14 cellular contexts compared by ENCODE assay signal in genomic region chr2:1736997-1737480, GRCh38. TPM values are rescaled to one million over a fixed set of nuclear protein-coding genes. Genes with fewer than 3 reads are reported as not detected.
A peak's percentile ranks its signal among the peaks of the same experiment; 100 is the strongest.
DNase-seq lines count a peak whose midpoint lies in the region; ATAC-seq and TF ChIP-seq lines count a peak whose summit lies in the region.
"Had no signal": no experiment of that assay in that cellular context is flagged by ENCODE, and none has a peak within 500 bp of the region (broad histone marks: within the 10 kb centered on the region; RNA-seq: fewer than 3 reads in every experiment).

No MANE protein-coding gene starts in this region.

- H3K9me3 ChIP-seq in AG04450 (ENCODE audit: control insufficient read depth, insufficient read depth, low read length), result peaks cover 14% of the 10 kb centered on the region
- H3K9me3 ChIP-seq: ovary had no signal

- H3K4me1 Mint-ChIP-seq in neural crest cell (peaks cover 35% of the 10 kb centered on the region), natural killer cell (no peaks in the 10 kb centered on the region)
- no peaks in the 10 kb centered on the region for H3K4me1 Mint-ChIP-seq in activated T-cell treated with anti-CD3 and anti-CD28 coated beads, Interleukin-2, amount 50 U/mL, for 4 hours (ENCODE audit: low read depth)

- H3K4me3 Mint-ChIP-seq in neural crest cell (peak overlapping the region; percentile 51), natural killer cell (no peak overlapping the region)
- H3K4me3 Mint-ChIP-seq in activated T-cell treated with anti-CD3 and anti-CD28 coated beads, Interleukin-2, amount 50 U/mL, for 4 hours, result no peak overlapping the region
- H3K4me3 Mint-ChIP-seq: T-helper 1 cell treated with Interleukin-12 subunit alpha and Interleukin-12 subunit beta and Interleukin-4 antibody, amounts not matched to agents 30 μg/mL and 1 μg/mL, for 36 hours had no signal

- H3K27me3 ChIP-seq in AG04450 (ENCODE audit: control insufficient read depth, insufficient read depth, low read length), result no peaks in the 10 kb centered on the region
- H3K27me3 ChIP-seq: ovary had no signal

- POLR2A ChIA-PET in AG04450 (lab: Yijun Ruan, JAX), result interaction anchor here (0.5 to 2.1 kb wide), 4 partner anchors 8 to 56 kb away, joined by 3 to 6 read pairs (median 4); no protein-coding TSS in a partner anchor

- TF ChIP-seq CTCF in AG04450 (IDR thresholded peaks at IDR 0.05; ENCODE audit: low read depth, low read length) (no peak), epithelial cell of esophagus (IDR thresholded peaks at IDR 0.05; ENCODE audit: insufficient read depth, low read depth, low read length, missing control alignments) (no peak), neural crest cell (conservative IDR thresholded peaks at IDR 0.05) (no peak), GM13976 (IDR thresholded peaks at IDR 0.05; ENCODE audit: borderline replicate concordance, control extremely low read depth, extremely low read depth, insufficient read depth, missing control alignments) (no peak), natural killer cell (IDR thresholded peaks at IDR 0.05) (no peak)

- CTCF ChIA-PET in AG04450 (lab: Charles Lee), result interaction anchor here (0.7 to 6.6 kb wide), 5 partner anchors 14 to 187 kb away, joined by 3 to 53 read pairs (median 3); no protein-coding TSS in a partner anchor

- no peak for ATAC-seq in activated T-cell treated with anti-CD3 and anti-CD28 coated beads, Interleukin-2, amount 50 U/mL, for 4 hours
- no peak for ATAC-seq in natural killer cell
- ATAC-seq: esophagus mucosa had no signal

- in situ Hi-C loops in GM13976 (cut with MboI; ENCODE audit: low sequenced_read_pairs, unreplicated experiment), result no loop called here

- DNase-seq in AG04450 (ENCODE audit: low read depth, low spot score) (peak; percentile 76), epithelial cell of esophagus (ENCODE audit: low read depth) (peak; percentile 71), neural crest cell (ENCODE audit: low read depth, low spot score) (no peak), GM13976 (ENCODE audit: low spot score) (no peak), natural killer cell (no peak), KG1 (lab: John Stamatoyannopoulos, UW) (no peak)
- no peak for DNase-seq in activated T-cell treated with anti-CD3 and anti-CD28 coated beads, Interleukin-2, amount 50 U/mL, for 4 hours
- DNase-seq: stimulated activated CD4-positive, alpha-beta T cell treated with anti-CD3 and anti-CD28 coated beads, Interleukin-2, amount 100 ng/mL, for 48 hours; substantia nigra had no signal

- H3K27ac ChIP-seq in AG04450 (ENCODE audit: low read depth, low read length), result peak overlapping the region; percentile 94
- H3K27ac ChIP-seq: C4-2B, ovary had no signal

- H3K27me3 Mint-ChIP-seq in neural crest cell (ENCODE audit: low read depth) (no peaks in the 10 kb centered on the region), natural killer cell (ENCODE audit: low read depth in 2 of 2) (peaks cover 2 to 7% of the 10 kb centered on the region in 2 donors)
- peaks cover 6% of the 10 kb centered on the region for H3K27me3 Mint-ChIP-seq in activated T-cell treated with anti-CD3 and anti-CD28 coated beads, Interleukin-2, amount 50 U/mL, for 4 hours (ENCODE audit: low read depth)

- H3K9me3 Mint-ChIP-seq in neural crest cell (peaks cover 8% of the 10 kb centered on the region), natural killer cell (no peaks in the 10 kb centered on the region)
- H3K9me3 Mint-ChIP-seq in activated T-cell treated with anti-CD3 and anti-CD28 coated beads, Interleukin-2, amount 50 U/mL, for 4 hours, result no peaks in the 10 kb centered on the region
- H3K9me3 Mint-ChIP-seq: T-helper 1 cell treated with Interleukin-12 subunit alpha and Interleukin-12 subunit beta and Interleukin-4 antibody, amounts not matched to agents 30 μg/mL and 1 μg/mL, for 36 hours had no signal

- H3K4me3 ChIP-seq in AG04450 (ENCODE audit: low read depth, low read length) (peak overlapping the region; percentile 44), epithelial cell of esophagus (ENCODE audit: low read length) (no peak overlapping the region)
- H3K4me3 ChIP-seq: ovary had no signal

- intact Hi-C loops in natural killer cell (cut with micrococcal nuclease), result no loop called here

- H3K27ac Mint-ChIP-seq in neural crest cell (ENCODE audit: unreplicated experiment) (no peak overlapping the region), natural killer cell (no peak overlapping the region)
- H3K27ac Mint-ChIP-seq: T-helper 1 cell treated with Interleukin-12 subunit alpha and Interleukin-12 subunit beta and Interleukin-4 antibody, amounts not matched to agents 30 μg/mL and 1 μg/mL, for 36 hours had no signal

- H3K36me3 Mint-ChIP-seq in neural crest cell (ENCODE audit: low read depth), result peaks cover 30% of the 10 kb centered on the region
- no peaks in the 10 kb centered on the region for H3K36me3 Mint-ChIP-seq in activated T-cell treated with anti-CD3 and anti-CD28 coated beads, Interleukin-2, amount 50 U/mL, for 4 hours (ENCODE audit: insufficient read depth)
- no peaks in the 10 kb centered on the region for H3K36me3 Mint-ChIP-seq in natural killer cell

TF ChIP-seq in PFSK-1, 5 proteins besides CTCF, POLR2A, EP300 and RAD21:
- TF ChIP-seq FOXP2 (optimal IDR thresholded peaks at IDR 0.05; ENCODE audit: borderline replicate concordance, extremely low read depth, extremely low read length, insufficient read depth), result no peak
- peak; percentile 65 for TF ChIP-seq POLR2AphosphoS5 (IDR thresholded peaks at IDR 0.05; ENCODE audit: low read depth, low read length)

RNA-seq across cellular contexts. Expression of gene PXDN, which starts 7.3 kb away (rescaled TPM):
- 271 and 329 TPM in 2 replicates for polyA plus RNA-seq in AG04450 (2011; rRNA removed)
- 255 and 307 TPM in 2 replicates for polyA minus RNA-seq in AG04450 (2011; rRNA and poly(A)+ RNA removed)
- polyA plus RNA-seq in PFSK-1 (2012; ENCODE audit: insufficient read length, low read depth), result 1,212 TPM
- 217 and 218 TPM in 2 replicates for total RNA-seq in neural crest cell
- 1 to 10 TPM in 2 of 3 donors, under 1 TPM in 1; 0.76 to 1.2 (median 1.2) TPM for total RNA-seq in activated T-cell treated with anti-CD3 and anti-CD28 coated beads, Interleukin-2, amount 50 U/mL, for 4 hours
- total RNA-seq in natural killer cell, result 1 to 10 TPM; 2.1 to 3.7 (median 2.5) TPM

Comparison
In these comparisons a context has a peak if more than half of its experiments do, and no peak if none do; other contexts are left out.
1. DNase-seq: peak in AG04450 (single experiment) and epithelial cell of esophagus (single experiment); none in neural crest cell (single experiment), GM13976 (single experiment), activated T-cell treated with anti-CD3 and anti-CD28 coated beads, Interleukin-2, amount 50 U/mL, for 4 hours (single experiment), natural killer cell (single experiment) and KG1 (single experiment).
2. RNA of gene PXDN, which starts 7.3 kb away (total RNA-seq): 217 to 218 TPM in neural crest cell; 2.1 to 3.7 TPM in natural killer cell and 0.76 to 1.2 TPM in activated T-cell treated with anti-CD3 and anti-CD28 coated beads, Interleukin-2, amount 50 U/mL, for 4 hours; every median in the first group is over 10 times any median in the second.